In genomic region chr13:110412132-110412912, GRCh38 we compare ENCODE assay signal across 8 cellular contexts.
DNase-seq lines count a peak whose midpoint lies in the region; ATAC-seq lines count a peak whose summit lies in the region.

No MANE protein-coding gene starts in this region.

- ATAC-seq in GM19023 (IDR thresholded peaks at IDR 0.05; ENCODE audit: unreplicated experiment) (peak; percentile 90), HG03159 (IDR thresholded peaks at IDR 0.05; ENCODE audit: unreplicated experiment) (peak; percentile 93)

- DNase-seq in C1 segment of cervical spinal cord (lab: John Stamatoyannopoulos, UW) = peak in 13 of 14 donors; percentile 4 to 81 (median 63)
- DNase-seq in NCI-H460 (ENCODE audit: extremely low read depth, low read depth) = peak; percentile 90
- DNase-seq in activated CD8-positive, alpha-beta memory T cell treated with anti-CD3 and anti-CD28 coated beads for 48 hours (ENCODE audit: low read depth in 2 of 3, low spot score in 2 of 3) = peak in 2 of 3 experiments; percentile 38 to 51
- peak; percentile 86 for DNase-seq in epidermal melanocyte (ENCODE audit: insufficient read length, low spot score)
- peak; percentile 79 for DNase-seq in middle frontal gyrus (ENCODE audit: extremely low spot score, low spot score)
- DNase-seq in stimulated activated CD8-positive, alpha-beta memory T cell treated with anti-CD3 and anti-CD28 coated beads, Interleukin-2, amount 100 ng/mL, for 1 hour (ENCODE audit: low read depth in 2 of 2) = peak; percentile 10 to 19

Comparison
In these comparisons a context has a peak if more than half of its experiments do, and no peak if none do; other contexts are left out.
1. Peak in every context shown above with its lines: DNase-seq and ATAC-seq.
2. DNase-seq: peak in every context shown above with its lines; median percentile 90 in NCI-H460; 86 in epidermal melanocyte; 79 in middle frontal gyrus; 63 in C1 segment of cervical spinal cord; 44 in activated CD8-positive, alpha-beta memory T cell treated with anti-CD3 and anti-CD28 coated beads for 48 hours; 14 in stimulated activated CD8-positive, alpha-beta memory T cell treated with anti-CD3 and anti-CD28 coated beads, Interleukin-2, amount 100 ng/mL, for 1 hour.